In genomic region chr2:109342890-109343289, GRCh38 we compare ENCODE assay signal across 25 cellular contexts.
"Had no signal": no experiment of that assay in that cellular context is flagged by ENCODE, and none has a peak within 500 bp of the region (broad histone marks: within the 10 kb centered on the region; RNA-seq: fewer than 3 reads in every experiment).

No MANE protein-coding gene starts in this region.

- H3K4me3 Mint-ChIP-seq: effector memory CD8-positive, alpha-beta T cell; immature natural killer cell; naive B cell; nephron progenitor cell; stimulated activated naive B cell treated with anti-CD40 and anti-IgM and Interleukin-4, amounts not matched to agents 10 μg/mL and 1 μg/mL and 100 μg/mL, for 72 hours had no signal

- H3K27me3 ChIP-seq: cardiac muscle cell, heart right ventricle, sigmoid colon, stomach, transverse colon had no signal

- H3K27ac ChIP-seq: cardiac muscle cell, foreskin keratinocyte, heart right ventricle, neutrophil, sigmoid colon, skin epidermis, stomach, thoracic aorta, transverse colon had no signal

- H3K36me3 ChIP-seq: cardiac muscle cell, heart right ventricle, neutrophil, sigmoid colon, stomach, thoracic aorta, transverse colon had no signal

- H3K4me1 Mint-ChIP-seq: stimulated activated naive B cell treated with anti-CD40 and anti-IgM and Interleukin-4, amounts not matched to agents 10 μg/mL and 1 μg/mL and 100 μg/mL, for 72 hours had no signal

- H3K27ac Mint-ChIP-seq: effector memory CD8-positive, alpha-beta T cell; immature natural killer cell; naive B cell; stimulated activated naive B cell treated with anti-CD40 and anti-IgM and Interleukin-4, amounts not matched to agents 10 μg/mL and 1 μg/mL and 100 μg/mL, for 72 hours had no signal

- H3K4me3 ChIP-seq: cardiac muscle cell, heart right ventricle, lung, sigmoid colon, skin epidermis, stomach, thoracic aorta, transverse colon had no signal

- ATAC-seq: effector memory CD8-positive, alpha-beta T cell; foreskin keratinocyte; heart right ventricle; left cardiac atrium; left ventricle myocardium superior; stimulated activated naive B cell treated with anti-CD40 and anti-IgM and Interleukin-4, amounts not matched to agents 10 μg/mL and 1 μg/mL and 100 μg/mL, for 72 hours had no signal

- H3K4me1 ChIP-seq: sigmoid colon, stomach, transverse colon had no signal

- H3K9me3 Mint-ChIP-seq: effector memory CD8-positive, alpha-beta T cell; immature natural killer cell; naive B cell; stimulated activated naive B cell treated with anti-CD40 and anti-IgM and Interleukin-4, amounts not matched to agents 10 μg/mL and 1 μg/mL and 100 μg/mL, for 72 hours had no signal

- DNase-seq: effector memory CD8-positive, alpha-beta T cell; erythroblast; foreskin keratinocyte; heart right ventricle; immature natural killer cell; kidney; left cardiac atrium; left ventricle myocardium superior; mesenchymal stem cell; midbrain; naive B cell; nephron progenitor cell; posterior cingulate gyrus; sigmoid colon; stimulated activated CD4-positive, alpha-beta T cell treated with anti-CD3 and anti-CD28 coated beads, Interleukin-2, amount 100 ng/mL, for 24 hours; stimulated activated CD4-positive, alpha-beta T cell treated with anti-CD3 and anti-CD28 coated beads, Interleukin-4, amount 100 ng/mL, for 4 hours; stimulated activated naive B cell treated with anti-CD40 and anti-IgM and Interleukin-4, amounts not matched to agents 10 μg/mL and 1 μg/mL and 100 μg/mL, for 72 hours; substantia nigra; transverse colon had no signal

- H3K36me3 Mint-ChIP-seq: naive B cell; stimulated activated naive B cell treated with anti-CD40 and anti-IgM and Interleukin-4, amounts not matched to agents 10 μg/mL and 1 μg/mL and 100 μg/mL, for 72 hours had no signal

- H3K9me3 ChIP-seq: heart right ventricle, neutrophil, sigmoid colon, stomach, thoracic aorta, transverse colon had no signal
